8 cellular contexts compared by ENCODE assay signal in the genomic region with DNA sequence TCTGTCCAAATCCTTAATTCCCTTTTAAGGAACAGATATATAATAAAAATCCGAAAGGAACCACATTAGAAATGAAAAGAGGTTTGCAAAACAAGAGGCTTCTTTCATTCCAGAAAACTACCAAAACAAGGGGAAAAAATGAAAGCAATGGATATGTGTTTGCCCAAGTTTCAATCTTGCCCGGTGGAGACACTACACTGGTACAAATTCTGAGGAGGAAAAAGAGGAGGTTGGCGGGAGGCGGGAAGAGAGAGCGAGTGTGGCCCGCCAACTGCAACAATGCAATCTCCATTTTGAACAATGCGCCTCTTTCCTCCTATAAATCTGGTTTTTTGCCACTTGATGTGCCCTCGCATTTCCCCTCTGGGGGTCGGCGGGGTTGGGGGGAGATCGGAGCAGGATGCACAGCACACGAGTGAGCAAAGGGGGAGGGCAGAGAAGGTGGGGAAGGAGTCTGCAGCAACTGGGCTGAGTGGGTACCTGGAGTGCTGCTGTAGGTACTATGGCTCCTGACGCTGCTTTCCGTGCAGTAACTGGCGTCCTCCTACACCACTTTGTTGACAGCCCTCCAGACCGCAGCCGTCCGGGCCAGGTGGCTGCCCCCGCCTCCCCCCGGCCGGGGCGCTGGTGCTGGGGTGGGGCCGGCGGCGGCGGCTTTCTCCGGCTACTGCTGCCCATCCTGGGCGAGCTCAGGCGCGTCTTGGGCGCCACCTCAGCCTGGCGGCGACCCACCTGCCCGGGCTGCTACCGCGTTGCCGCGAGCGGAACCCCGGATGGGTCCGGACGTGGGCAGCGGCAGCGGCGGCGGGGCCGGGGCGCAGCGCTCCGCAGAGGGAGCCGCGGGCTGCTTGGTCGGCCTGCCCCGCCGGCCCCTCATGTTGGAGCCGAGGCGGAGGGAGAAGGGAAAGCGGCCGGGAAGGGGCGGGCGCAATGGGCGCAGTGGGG.
DNase-seq lines count a peak whose midpoint lies in the region; ATAC-seq and TF ChIP-seq lines count a peak whose summit lies in the region.

No MANE protein-coding gene starts in this region.

- intact Hi-C loops in cardiac septum (cut with DNase I) (no loop called here), psoas muscle (cut with DNase I) (loop anchor here in 1 of 2 donors (5.0 to 10.0 kb wide), 2 partner anchors 150 to 362 kb away; a partner anchor contains a TSS), aorta (cut with DNase I) (no loop called here)

- DNase-seq in GM04504 (ENCODE audit: low read depth) (peak; percentile 17), HFF-Myc (ENCODE audit: extremely low read depth, low read depth) (no peak), NT2/D1 (ENCODE audit: low read depth, low spot score) (no peak), cardiac septum (ENCODE audit: low spot score) (peak; percentile 87), psoas muscle (peak; percentile 66 to 83), aorta (peak; percentile 80 to 89), OCI-M2 (lab: John Stamatoyannopoulos, UW; ENCODE audit: unreplicated experiment) (no peak)
- peak; percentile 66 for DNase-seq in activated naive CD4-positive, alpha-beta T cell treated with anti-CD3 and anti-CD28 coated beads, Interleukin-2, amount 50 U/mL, for 16 hours

- H3K9me3 ChIP-seq in NT2/D1 (ENCODE audit: insufficient read depth, low read length) (no peaks in the 10 kb centered on the region), psoas muscle (no peaks in the 10 kb centered on the region), aorta (ENCODE audit: control insufficient read depth, low read length) (no peaks in the 10 kb centered on the region)

- H3K27ac ChIP-seq in psoas muscle (peak overlapping the region; percentile 70), aorta (ENCODE audit: low read depth in 1 of 2, low read length in 2 of 2) (peak overlapping the region in 1 of 2 donors; percentile 34)

- ATAC-seq in psoas muscle: peak; percentile 79 to 89 (median 80)
- ATAC-seq in aorta (ENCODE audit: low FRiP score): peak; percentile 81

- H3K4me3 ChIP-seq in HFF-Myc (replicated peaks; ENCODE audit: low read depth, low read length) (peak overlapping the region; percentile 75), NT2/D1 (ENCODE audit: insufficient read length, low read depth) (peak overlapping the region; percentile 93), psoas muscle (peak overlapping the region; percentile 71), aorta (ENCODE audit: low read length in 2 of 2) (peak overlapping the region; percentile 46 to 78)

- 1 to 2% (median 2%) methylated on average over 39 to 60 of the region's 62 CpGs for WGBS in psoas muscle, 3 donors
- 0 to 1% methylated on average over 36 to 62 of the region's 62 CpGs for WGBS in aorta, 2 donors

- peaks cover 4% of the 10 kb centered on the region for H3K4me1 ChIP-seq in NT2/D1 (ENCODE audit: insufficient read depth, insufficient read length)
- H3K4me1 ChIP-seq in psoas muscle: peaks cover 36% of the 10 kb centered on the region
- no peaks in the 10 kb centered on the region for H3K4me1 ChIP-seq in aorta (ENCODE audit: control insufficient read depth in 1 of 2, insufficient read depth in 2 of 2, low read length in 2 of 2)

- H3K27me3 ChIP-seq in NT2/D1 (ENCODE audit: insufficient read depth, insufficient read length) (peaks cover 6% of the 10 kb centered on the region), psoas muscle (ENCODE audit: insufficient read depth in 3 of 3, low read length in 2 of 3) (peaks cover 0 to 42% (median 13%) of the 10 kb centered on the region in 3 donors), aorta (ENCODE audit: control insufficient read depth in 1 of 2, insufficient read depth in 2 of 2, low read length in 1 of 2) (no peaks in the 10 kb centered on the region)

- TF ChIP-seq CTCF in HFF-Myc (IDR thresholded peaks at IDR 0.05; ENCODE audit: low read depth, low read length, missing control alignments) (no peak), psoas muscle (IDR thresholded peaks at IDR 0.05) (no peak)

- peak overlapping the region; percentile 99 for H3K9ac ChIP-seq in NT2/D1 (ENCODE audit: insufficient read length, low read depth)

- H3K36me3 ChIP-seq in NT2/D1 (ENCODE audit: insufficient read depth, insufficient read length, low read length): no peaks in the 10 kb centered on the region
- H3K36me3 ChIP-seq in psoas muscle (ENCODE audit: insufficient read depth in 1 of 2, low read depth in 1 of 2): no peaks in the 10 kb centered on the region
- no peaks in the 10 kb centered on the region for H3K36me3 ChIP-seq in aorta (ENCODE audit: control insufficient read depth in 1 of 2, insufficient read depth in 2 of 2, low read length in 1 of 2)

Comparison
In these comparisons a context has a peak if more than half of its experiments do, and no peak if none do; other contexts are left out.
1. DNase-seq: peak in GM04504 (single experiment), activated naive CD4-positive, alpha-beta T cell treated with anti-CD3 and anti-CD28 coated beads, Interleukin-2, amount 50 U/mL, for 16 hours (single experiment), cardiac septum (single experiment), psoas muscle (2 of 2) and aorta (2 of 2); none in HFF-Myc (single experiment), NT2/D1 (single experiment) and OCI-M2 (single experiment).
2. Peak in every context shown above with its lines, with median percentiles within 50 percentile points of each other: H3K4me3 ChIP-seq.